ENCODE assay signal across 16 cellular contexts in genomic region chr9:99083051-99083450, GRCh38. TPM values are rescaled to one million over a fixed set of nuclear protein-coding genes. Genes with fewer than 3 reads are reported as not detected.
DNase-seq lines count a peak whose midpoint lies in the region; ATAC-seq and TF ChIP-seq lines count a peak whose summit lies in the region.
"Had no signal": no experiment of that assay in that cellular context is flagged by ENCODE, and none has a peak within 500 bp of the region (broad histone marks: within the 10 kb centered on the region; RNA-seq: fewer than 3 reads in every experiment).

No MANE protein-coding gene starts in this region.

- WGBS in endodermal cell (ENCODE audit: insufficient coverage in 1 of 2, insufficient read length in 1 of 2), 2 experiments = 86 to 87% methylated on average over 4 to 6 of the region's 6 CpGs
- WGBS in mesodermal cell (ENCODE audit: insufficient coverage in 2 of 2), 2 experiments = 70 to 87% methylated on average over 5 of the region's 6 CpGs

- H3K36me3 ChIP-seq in endodermal cell (ENCODE audit: control insufficient read depth, insufficient read depth, low read length) (no peaks in the 10 kb centered on the region), mesodermal cell (ENCODE audit: control insufficient read depth, insufficient read depth, low read length) (no peaks in the 10 kb centered on the region)
- H3K36me3 ChIP-seq: BE2C, HAP-1 had no signal

- no peaks in the 10 kb centered on the region for H3K27me3 ChIP-seq in endodermal cell (ENCODE audit: control insufficient read depth, insufficient read depth, low read length, poor library complexity, severe bottlenecking)

- H3K27ac ChIP-seq in endodermal cell (ENCODE audit: low read depth, low read length) (no peak overlapping the region), mesodermal cell (ENCODE audit: low read depth, low read length, severe bottlenecking) (peak overlapping the region; percentile 51)
- H3K27ac ChIP-seq: C4-2B had no signal

- peaks cover 2% of the 10 kb centered on the region for H3K27me3 Mint-ChIP-seq in activated naive CD8-positive, alpha-beta T cell treated with anti-CD3 and anti-CD28 coated beads, Interleukin-2, amount 10 ng/mL, durations not matched to agents 7 days and 5 days
- no peaks in the 10 kb centered on the region for H3K27me3 Mint-ChIP-seq in activated naive CD8-positive, alpha-beta T cell treated with anti-CD3 and anti-CD28 coated beads, Interleukin-2, amount 50 U/mL, for 24 hours
- peaks cover 3% of the 10 kb centered on the region for H3K27me3 Mint-ChIP-seq in endodermal cell (ENCODE audit: insufficient read depth)
- H3K27me3 Mint-ChIP-seq in natural killer cell treated with Interleukin-12 subunit alpha and Interleukin-12 subunit beta and Interleukin-15 and Interleukin-18, amount 100 ng/mL, for 72 hours = no peaks in the 10 kb centered on the region
- H3K27me3 Mint-ChIP-seq: CD4-positive, alpha-beta T cell had no signal

- H3K4me1 Mint-ChIP-seq in activated naive CD8-positive, alpha-beta T cell treated with anti-CD3 and anti-CD28 coated beads, Interleukin-2, amount 10 ng/mL, durations not matched to agents 7 days and 5 days = peaks cover 29% of the 10 kb centered on the region
- peaks cover 8% of the 10 kb centered on the region for H3K4me1 Mint-ChIP-seq in activated naive CD8-positive, alpha-beta T cell treated with anti-CD3 and anti-CD28 coated beads, Interleukin-2, amount 50 U/mL, for 24 hours
- peaks cover 12% of the 10 kb centered on the region for H3K4me1 Mint-ChIP-seq in endodermal cell
- peaks cover 38 to 40% of the 10 kb centered on the region in 2 donors for H3K4me1 Mint-ChIP-seq in natural killer cell treated with Interleukin-12 subunit alpha and Interleukin-12 subunit beta and Interleukin-15 and Interleukin-18, amount 100 ng/mL, for 72 hours (ENCODE audit: low read depth in 2 of 2)

- H3K9me3 ChIP-seq in endodermal cell (ENCODE audit: control insufficient read depth, low read length) = peaks cover 19% of the 10 kb centered on the region
- H3K9me3 ChIP-seq in mesodermal cell (ENCODE audit: control insufficient read depth, low read length) = peaks cover 4% of the 10 kb centered on the region
- H3K9me3 ChIP-seq: BE2C, HAP-1 had no signal

- no peak for DNase-seq in activated naive CD8-positive, alpha-beta T cell treated with anti-CD3 and anti-CD28 coated beads, Interleukin-2, amount 10 ng/mL, durations not matched to agents 7 days and 5 days
- DNase-seq in activated naive CD8-positive, alpha-beta T cell treated with anti-CD3 and anti-CD28 coated beads, Interleukin-2, amount 50 U/mL, for 24 hours = no peak
- DNase-seq in endodermal cell (no peak), HCEC 1CT (no peak), AG08396 (ENCODE audit: low spot score) (no peak)
- DNase-seq in natural killer cell treated with Interleukin-12 subunit alpha and Interleukin-12 subunit beta and Interleukin-15 and Interleukin-18, amount 100 ng/mL, for 72 hours (ENCODE audit: low spot score) = no peak
- DNase-seq: 8988T; BE2C; CD4-positive, alpha-beta T cell; DMS153; DMS79; GF-D8 had no signal

- H3K4me3 ChIP-seq in endodermal cell (ENCODE audit: low read length) (peak overlapping the region; percentile 20), mesodermal cell (ENCODE audit: extremely low read depth, insufficient read depth, low read length, poor library complexity, severe bottlenecking) (no peak overlapping the region)
- H3K4me3 ChIP-seq: HAP-1 had no signal

- peaks cover 8% of the 10 kb centered on the region for H3K36me3 Mint-ChIP-seq in activated naive CD8-positive, alpha-beta T cell treated with anti-CD3 and anti-CD28 coated beads, Interleukin-2, amount 10 ng/mL, durations not matched to agents 7 days and 5 days
- no peaks in the 10 kb centered on the region for H3K36me3 Mint-ChIP-seq in activated naive CD8-positive, alpha-beta T cell treated with anti-CD3 and anti-CD28 coated beads, Interleukin-2, amount 50 U/mL, for 24 hours (ENCODE audit: low read depth)
- H3K36me3 Mint-ChIP-seq in endodermal cell (ENCODE audit: low read depth) = no peaks in the 10 kb centered on the region
- no peaks in the 10 kb centered on the region for H3K36me3 Mint-ChIP-seq in natural killer cell treated with Interleukin-12 subunit alpha and Interleukin-12 subunit beta and Interleukin-15 and Interleukin-18, amount 100 ng/mL, for 72 hours

- TF ChIP-seq CTCF in endodermal cell (conservative IDR thresholded peaks at IDR 0.05) = no peak

- no peak for ATAC-seq in activated naive CD8-positive, alpha-beta T cell treated with anti-CD3 and anti-CD28 coated beads, Interleukin-2, amount 10 ng/mL, durations not matched to agents 7 days and 5 days (ENCODE audit: low read depth)
- no peak for ATAC-seq in activated naive CD8-positive, alpha-beta T cell treated with anti-CD3 and anti-CD28 coated beads, Interleukin-2, amount 50 U/mL, for 24 hours
- no peak for ATAC-seq in GM18498 (IDR thresholded peaks at IDR 0.05; ENCODE audit: unreplicated experiment)
- ATAC-seq in natural killer cell treated with Interleukin-12 subunit alpha and Interleukin-12 subunit beta and Interleukin-15 and Interleukin-18, amount 100 ng/mL, for 72 hours = no peak

- H3K9ac ChIP-seq in endodermal cell (ENCODE audit: extremely low read depth, low read length, poor library complexity, severe bottlenecking) = no peak overlapping the region

- peaks cover 4% of the 10 kb centered on the region for H3K9me3 Mint-ChIP-seq in activated naive CD8-positive, alpha-beta T cell treated with anti-CD3 and anti-CD28 coated beads, Interleukin-2, amount 10 ng/mL, durations not matched to agents 7 days and 5 days
- H3K9me3 Mint-ChIP-seq in activated naive CD8-positive, alpha-beta T cell treated with anti-CD3 and anti-CD28 coated beads, Interleukin-2, amount 50 U/mL, for 24 hours = no peaks in the 10 kb centered on the region
- H3K9me3 Mint-ChIP-seq in endodermal cell = peaks cover 11% of the 10 kb centered on the region
- no peaks in the 10 kb centered on the region for H3K9me3 Mint-ChIP-seq in natural killer cell treated with Interleukin-12 subunit alpha and Interleukin-12 subunit beta and Interleukin-15 and Interleukin-18, amount 100 ng/mL, for 72 hours
- H3K9me3 Mint-ChIP-seq: CD4-positive, alpha-beta T cell had no signal

- H3K27ac Mint-ChIP-seq in activated naive CD8-positive, alpha-beta T cell treated with anti-CD3 and anti-CD28 coated beads, Interleukin-2, amount 10 ng/mL, durations not matched to agents 7 days and 5 days = peak overlapping the region; percentile 11
- no peak overlapping the region for H3K27ac Mint-ChIP-seq in activated naive CD8-positive, alpha-beta T cell treated with anti-CD3 and anti-CD28 coated beads, Interleukin-2, amount 50 U/mL, for 24 hours
- H3K27ac Mint-ChIP-seq in endodermal cell = no peak overlapping the region
- H3K27ac Mint-ChIP-seq in natural killer cell treated with Interleukin-12 subunit alpha and Interleukin-12 subunit beta and Interleukin-15 and Interleukin-18, amount 100 ng/mL, for 72 hours = peak overlapping the region in 1 of 2 donors; percentile 38
- H3K27ac Mint-ChIP-seq: CD4-positive, alpha-beta T cell had no signal

- POLR2A ChIA-PET in activated naive CD8-positive, alpha-beta T cell treated with anti-CD3 and anti-CD28 coated beads, Interleukin-2, amount 10 ng/mL, durations not matched to agents 7 days and 5 days (lab: Charles Lee) = interaction anchor here (0.9 to 1.1 kb wide), 3 partner anchors 10 to 25 kb away, joined by 3 to 5 read pairs (median 3); partner anchors contain the start of gene TGFBR1

- no peak overlapping the region for H3K4me3 Mint-ChIP-seq in activated naive CD8-positive, alpha-beta T cell treated with anti-CD3 and anti-CD28 coated beads, Interleukin-2, amount 10 ng/mL, durations not matched to agents 7 days and 5 days
- H3K4me3 Mint-ChIP-seq in activated naive CD8-positive, alpha-beta T cell treated with anti-CD3 and anti-CD28 coated beads, Interleukin-2, amount 50 U/mL, for 24 hours = no peak overlapping the region
- no peak overlapping the region for H3K4me3 Mint-ChIP-seq in endodermal cell
- H3K4me3 Mint-ChIP-seq in natural killer cell treated with Interleukin-12 subunit alpha and Interleukin-12 subunit beta and Interleukin-15 and Interleukin-18, amount 100 ng/mL, for 72 hours = no peak overlapping the region
- H3K4me3 Mint-ChIP-seq: CD4-positive, alpha-beta T cell had no signal

- H3K4me1 ChIP-seq in endodermal cell (ENCODE audit: control insufficient read depth, insufficient read depth, low read length) = peaks cover 4% of the 10 kb centered on the region
- peaks cover 13% of the 10 kb centered on the region for H3K4me1 ChIP-seq in mesodermal cell (ENCODE audit: control insufficient read depth, insufficient read depth, low read length, poor library complexity, severe bottlenecking)
- H3K4me1 ChIP-seq: BE2C, HAP-1 had no signal

RNA-seq across cellular contexts. Expression of gene TGFBR1, which starts 21.9 kb away (rescaled TPM):
- 10 to 100 TPM; 82.7 to 83.5 TPM for total RNA-seq in activated naive CD8-positive, alpha-beta T cell treated with anti-CD3 and anti-CD28 coated beads, Interleukin-2, amount 10 ng/mL, durations not matched to agents 7 days and 5 days
- total RNA-seq in endodermal cell = 10 to 100 TPM; 74.8 to 75.6 TPM
- polyA plus RNA-seq in endodermal cell (2013, experiment 1 of 2) = 76.8 TPM
- 77.1 TPM for polyA plus RNA-seq in endodermal cell (2013, experiment 2 of 2)
- 61.6 TPM for polyA plus RNA-seq in mesodermal cell (2013, experiment 1 of 2)
- 50.3 TPM for polyA plus RNA-seq in mesodermal cell (2013, experiment 2 of 2)
- 100 to 1,000 TPM in 1 of 2 donors, 10 to 100 TPM in 1; 62.7 to 105 TPM for total RNA-seq in natural killer cell treated with Interleukin-12 subunit alpha and Interleukin-12 subunit beta and Interleukin-15 and Interleukin-18, amount 100 ng/mL, for 72 hours
